ENCODE assay signal across 11 cellular contexts in the genomic region with DNA sequence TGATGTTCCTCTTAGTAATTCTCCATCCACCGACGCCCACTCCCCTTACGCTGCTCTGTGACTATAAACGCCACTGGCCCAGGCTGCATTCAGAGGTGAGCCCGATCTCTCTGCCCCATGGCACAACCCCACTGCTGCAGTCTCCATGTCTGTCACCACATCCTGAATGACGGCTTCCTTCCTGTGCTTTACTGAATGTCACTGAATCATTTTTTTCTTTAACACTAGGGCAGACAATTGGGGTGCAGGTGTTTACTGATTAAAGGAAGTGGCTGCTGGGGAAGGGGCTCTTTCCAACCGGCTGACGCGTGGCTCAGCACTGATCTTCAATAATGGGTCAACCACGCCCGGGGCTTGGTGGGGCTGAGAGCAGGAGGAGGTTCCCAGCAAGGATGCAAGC.
DNase-seq lines count a peak whose midpoint lies in the region; ATAC-seq, FAIRE-seq and TF ChIP-seq lines count a peak whose summit lies in the region.
"Had no signal": no experiment of that assay in that cellular context is flagged by ENCODE, and none has a peak within 500 bp of the region (broad histone marks: within the 10 kb centered on the region; RNA-seq: fewer than 3 reads in every experiment).

No MANE protein-coding gene starts in this region.

- intact Hi-C loops in heart left ventricle (cut with DNase I): no loop called here

- no peaks in the 10 kb centered on the region for H3K36me3 ChIP-seq in heart left ventricle

- 63 to 79% (median 70%) methylated on average over 11 of the region's 11 CpGs for WGBS in heart left ventricle, 4 donors

- no peak overlapping the region for H3K4me3 ChIP-seq in heart left ventricle

- peak; percentile 20 for FAIRE-seq in GM12891 (lab: Jason Lieb, UNC)

- no peak for DNase-seq in GM12891 (ENCODE audit: insufficient read length, low spot score)
- DNase-seq in T follicular helper cell (ENCODE audit: low read depth): peak; percentile 52
- peak; percentile 14 to 32 for DNase-seq in activated T-helper 1 cell treated with anti-CD3 and anti-CD28 coated beads, Interleukin-2, amount 50 U/mL, for 16 hours (ENCODE audit: low read depth in 1 of 2, low spot score in 1 of 2)
- DNase-seq in stimulated activated CD4-positive, alpha-beta T cell treated with anti-CD3 and anti-CD28 coated beads, Interleukin-4, amount 100 ng/mL, for 24 hours: peak; percentile 49
- no peak for DNase-seq in heart left ventricle
- DNase-seq in NCI-H524 (lab: John Stamatoyannopoulos, UW): no peak
- DNase-seq in SKM-1 (lab: John Stamatoyannopoulos, UW; ENCODE audit: unreplicated experiment): no peak
- DNase-seq: DMS53, HFFc6, NCI-H345 had no signal

- TF ChIP-seq POLR2A in GM12891 (IDR thresholded peaks at IDR 0.05; ENCODE audit: low read depth, low read length): no peak
- TF ChIP-seq POLR2A in heart left ventricle (IDR thresholded peaks at IDR 0.05): no peak

- H3K27me3 ChIP-seq in heart left ventricle: no peaks in the 10 kb centered on the region

- peaks cover 0 to 4% (median 0%) of the 10 kb centered on the region in 12 donors for H3K9me3 ChIP-seq in heart left ventricle

- TF ChIP-seq CTCF in heart left ventricle (IDR thresholded peaks at IDR 0.05): no peak

- ATAC-seq in heart left ventricle: no peak
- no peak for ATAC-seq in GM21825 (IDR thresholded peaks at IDR 0.05; ENCODE audit: unreplicated experiment)

- peak overlapping the region in 1 of 12 donors; percentile 51 for H3K27ac ChIP-seq in heart left ventricle

- peaks cover 0 to 13% (median 1%) of the 10 kb centered on the region in 12 donors for H3K4me1 ChIP-seq in heart left ventricle

TF ChIP-seq in GM12891, 5 proteins besides CTCF, POLR2A, EP300 and RAD21:
- TF ChIP-seq TAF1 (IDR thresholded peaks at IDR 0.05; ENCODE audit: low read depth, low read length): no peak
- TF ChIP-seq SPI1 (IDR thresholded peaks at IDR 0.05; ENCODE audit: low read depth, low read length): no peak
- TF ChIP-seq PAX5 (IDR thresholded peaks at IDR 0.05; ENCODE audit: insufficient read depth, low read length, severe bottlenecking): no peak
- TF ChIP-seq POLR2AphosphoS5 (IDR thresholded peaks at IDR 0.05; ENCODE audit: low read depth, low read length): no peak
- no peak for TF ChIP-seq POU2F2 (IDR thresholded peaks at IDR 0.05; ENCODE audit: low read depth, low read length)

Comparison
In these comparisons a context has a peak if more than half of its experiments do, and no peak if none do; other contexts are left out.
1. DNase-seq: peak in T follicular helper cell (single experiment), activated T-helper 1 cell treated with anti-CD3 and anti-CD28 coated beads, Interleukin-2, amount 50 U/mL, for 16 hours (2 of 2) and stimulated activated CD4-positive, alpha-beta T cell treated with anti-CD3 and anti-CD28 coated beads, Interleukin-4, amount 100 ng/mL, for 24 hours (single experiment); none in GM12891 (single experiment), heart left ventricle (0 of 5), NCI-H524 (0 of 2) and SKM-1 (single experiment).